1 cellular context compared by ENCODE assay signal in genomic region chr17:75270218-75270965, GRCh38.
TF ChIP-seq lines count a peak whose summit lies in the region.

No MANE protein-coding gene starts in this region.

TF ChIP-seq in HepG2, 621 proteins besides CTCF, POLR2A, EP300 and RAD21 (continued from another document and continues in another):
- no peak; the same call in 1 of the 2 replicates for TF ChIP-seq ZNF547 (CRISPR knock-in tag; IDR thresholded peaks at IDR 0.05)
- TF ChIP-seq ZBTB33 (CRISPR knock-in tag; IDR thresholded peaks at IDR 0.05), result peak; percentile 47
- no peak; the same call in 1 of the 2 replicates for TF ChIP-seq ZNF281 (CRISPR knock-in tag; IDR thresholded peaks at IDR 0.05; ENCODE audit: borderline replicate concordance)
- TF ChIP-seq IKZF5 (CRISPR knock-in tag; IDR thresholded peaks at IDR 0.05), result peak; percentile 85; the same call in 1 of the 2 replicates
- TF ChIP-seq ZHX2 (IDR thresholded peaks at IDR 0.05; ENCODE audit: low read depth), result 0 out of 2 replicates have a peak, but pooled peaks have one; percentile 7
- no peak for TF ChIP-seq ZHX2 (CRISPR knock-in tag; IDR thresholded peaks at IDR 0.05; ENCODE audit: borderline replicate concordance)
- no peak for TF ChIP-seq HMG20A (CRISPR knock-in tag; IDR thresholded peaks at IDR 0.05; ENCODE audit: borderline replicate concordance)
- 0 out of 2 replicates have a peak, but pooled peaks have one; percentile 85 for TF ChIP-seq ZNF790 (CRISPR knock-in tag; IDR thresholded peaks at IDR 0.05; ENCODE audit: borderline replicate concordance)
- no peak; the same call in 1 of the 2 replicates for TF ChIP-seq GATA4 (IDR thresholded peaks at IDR 0.05; ENCODE audit: borderline replicate concordance, low read depth)
- peak; percentile 31; the same call in 1 of the 2 replicates for TF ChIP-seq ZBTB38 (CRISPR knock-in tag; IDR thresholded peaks at IDR 0.05)
- peak; percentile 71; the same call in 1 of the 2 replicates for TF ChIP-seq ERF (CRISPR knock-in tag; IDR thresholded peaks at IDR 0.05)
- TF ChIP-seq SCMH1 (CRISPR knock-in tag; IDR thresholded peaks at IDR 0.05; ENCODE audit: borderline replicate concordance), result no peak
- peak; percentile 5; the same call in 1 of the 2 replicates for TF ChIP-seq GABPA (IDR thresholded peaks at IDR 0.05; ENCODE audit: low read depth, low read length)
- TF ChIP-seq GABPA (CRISPR knock-in tag; IDR thresholded peaks at IDR 0.05; ENCODE audit: low read depth), result no peak
- 0 out of 2 replicates have a peak, but pooled peaks have one; percentile 26 for TF ChIP-seq KLF11 (CRISPR knock-in tag; IDR thresholded peaks at IDR 0.05)
- 0 out of 2 replicates have a peak, but pooled peaks have one; percentile 48 for TF ChIP-seq ZSCAN29 (CRISPR knock-in tag; conservative IDR thresholded peaks at IDR 0.05)
- TF ChIP-seq KMT2B (CRISPR knock-in tag; IDR thresholded peaks at IDR 0.05), result peak; percentile 75
- peak; percentile 51; the same call in 1 of the 2 replicates for TF ChIP-seq ZBTB14 (CRISPR knock-in tag; IDR thresholded peaks at IDR 0.05)
- no peak for TF ChIP-seq GPBP1L1 (CRISPR knock-in tag; IDR thresholded peaks at IDR 0.05)
- TF ChIP-seq RBM22 (optimal IDR thresholded peaks at IDR 0.05; ENCODE audit: low read length), result no peak
- TF ChIP-seq ZNF75D (CRISPR knock-in tag; IDR thresholded peaks at IDR 0.05; ENCODE audit: borderline replicate concordance), result peak; percentile 36; the same call in 1 of the 2 replicates
- TF ChIP-seq HMGXB3 (CRISPR knock-in tag; IDR thresholded peaks at IDR 0.05; ENCODE audit: borderline replicate concordance), result no peak
- no peak for TF ChIP-seq PLRG1 (conservative IDR thresholded peaks at IDR 0.05)
- TF ChIP-seq MIER2 (CRISPR knock-in tag; IDR thresholded peaks at IDR 0.05), result peak; percentile 27; the same call in 1 of the 2 replicates
- TF ChIP-seq SP5 (CRISPR knock-in tag; IDR thresholded peaks at IDR 0.05; ENCODE audit: borderline replicate concordance, low read depth), result no peak
- TF ChIP-seq ZSCAN31 (CRISPR knock-in tag; IDR thresholded peaks at IDR 0.05; ENCODE audit: low read depth), result 0 out of 2 replicates have a peak, but pooled peaks have one; percentile 60
- no peak for TF ChIP-seq SUZ12 (IDR thresholded peaks at IDR 0.05; ENCODE audit: low read depth, low read length)
- TF ChIP-seq ZFP36L1 (CRISPR knock-in tag; IDR thresholded peaks at IDR 0.05), result no peak
- no peak for TF ChIP-seq FOXP4 (CRISPR knock-in tag; IDR thresholded peaks at IDR 0.05)
- TF ChIP-seq CEBPB (IDR thresholded peaks at IDR 0.05; ENCODE audit: borderline replicate concordance, low read depth, low read length), result peak; percentile 91
- peak; percentile 19; the same call in 1 of the 2 replicates for TF ChIP-seq KLF13 (CRISPR knock-in tag; IDR thresholded peaks at IDR 0.05)
- no peak for TF ChIP-seq E2F1 (CRISPR knock-in tag; IDR thresholded peaks at IDR 0.05)
- 0 out of 2 replicates have a peak, but pooled peaks have one; percentile 50 for TF ChIP-seq ZMYM4 (CRISPR knock-in tag; IDR thresholded peaks at IDR 0.05)
- peak; percentile 7; the same call in 1 of the 2 replicates for TF ChIP-seq BRD4 (CRISPR knock-in tag; IDR thresholded peaks at IDR 0.05)
